Comparison of ENCODE assay signal across 1 cellular context in the genomic region with DNA sequence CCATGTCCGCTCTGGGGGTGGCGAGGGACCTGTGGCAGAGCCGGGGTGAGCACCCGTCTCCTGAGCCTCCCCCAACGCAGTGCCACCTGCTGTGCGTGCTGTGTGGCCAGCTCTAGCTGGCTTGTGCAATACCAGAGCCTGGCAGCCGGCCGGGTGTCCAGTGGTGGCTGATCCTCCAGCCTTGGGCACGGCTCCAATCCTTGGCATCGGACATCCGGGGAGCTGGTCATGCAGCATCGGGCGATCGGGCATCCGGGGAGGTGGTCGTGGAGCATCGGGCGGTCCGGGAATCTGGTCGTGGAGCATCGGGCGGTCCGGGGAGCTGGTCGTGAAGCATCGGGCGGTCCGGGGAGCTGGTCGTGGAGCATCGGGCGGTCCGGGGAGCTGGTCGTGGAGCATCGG.
TF ChIP-seq lines count a peak whose summit lies in the region.

No MANE protein-coding gene starts in this region.

TF ChIP-seq in IMR-90, 13 proteins besides CTCF, POLR2A, EP300 and RAD21:
- TF ChIP-seq CEBPB (IDR thresholded peaks at IDR 0.05; ENCODE audit: low read depth, low read length), result 0 out of 2 replicates have a peak, but pooled peaks have one; percentile 4
- no peak for TF ChIP-seq RFX5 (IDR thresholded peaks at IDR 0.05; ENCODE audit: low read depth, low read length)
- no peak for TF ChIP-seq RCOR1 (IDR thresholded peaks at IDR 0.05; ENCODE audit: insufficient replicate concordance, low read length)
- no peak for TF ChIP-seq MAFK (IDR thresholded peaks at IDR 0.05; ENCODE audit: low read depth, low read length)
- no peak for TF ChIP-seq MAZ (IDR thresholded peaks at IDR 0.05; ENCODE audit: borderline replicate concordance, low read depth, low read length)
- no peak for TF ChIP-seq FOS (IDR thresholded peaks at IDR 0.05; ENCODE audit: low read depth, low read length)
